8 cellular contexts compared by ENCODE assay signal in genomic region chr12:115451785-115452736, GRCh38.
A peak's percentile ranks its signal among the peaks of the same experiment; 100 is the strongest.
DNase-seq lines count a peak whose midpoint lies in the region; ATAC-seq and TF ChIP-seq lines count a peak whose summit lies in the region.

No MANE protein-coding gene starts in this region.

- 2% methylated on average over 27 to 43 of the region's 83 CpGs for WGBS in mesodermal cell (ENCODE audit: insufficient coverage in 2 of 2), 2 experiments

- no peak for TF ChIP-seq CTCF in coronary artery (IDR thresholded peaks at IDR 0.05)

- peaks cover 49% of the 10 kb centered on the region for H3K4me1 ChIP-seq in mesodermal cell (ENCODE audit: control insufficient read depth, insufficient read depth, low read length, poor library complexity, severe bottlenecking)

- no peak for ATAC-seq in HG03097 (IDR thresholded peaks at IDR 0.05; ENCODE audit: low FRiP score, unreplicated experiment)

- H3K4me3 ChIP-seq in coronary artery (peak overlapping the region; percentile 67), mesodermal cell (ENCODE audit: extremely low read depth, insufficient read depth, low read length, poor library complexity, severe bottlenecking) (peak overlapping the region; percentile 6)

- DNase-seq in activated T-cell treated with anti-CD3 and anti-CD28 coated beads for 48 hours (ENCODE audit: low read depth) (peak; percentile 1), NCI-H2227 treated with DMSO at 0.1 percent for 48 hours (lab: John Stamatoyannopoulos, UW) (peak; percentile 28), coronary artery (ENCODE audit: low spot score) (no peak), 8988T (no peak)
- no peak for DNase-seq in activated T-cell treated with anti-CD3 and anti-CD28 coated beads, Interleukin-2, amount 50 U/mL, for 1 hour
- no peak for DNase-seq in activated CD8-positive, alpha-beta memory T cell treated with anti-CD3 and anti-CD28 coated beads, Interleukin-2, amount 50 U/mL, for 4 hours

- no peak overlapping the region for H3K27ac ChIP-seq in coronary artery
- H3K27ac ChIP-seq in mesodermal cell (ENCODE audit: low read depth, low read length, severe bottlenecking), result peak overlapping the region; percentile 57

- H3K36me3 ChIP-seq in mesodermal cell (ENCODE audit: control insufficient read depth, insufficient read depth, low read length), result no peaks in the 10 kb centered on the region

- H3K9me3 ChIP-seq in mesodermal cell (ENCODE audit: control insufficient read depth, low read length), result no peaks in the 10 kb centered on the region

Comparison
In these comparisons a context has a peak if more than half of its experiments do, and no peak if none do; other contexts are left out.
1. DNase-seq: peak in activated T-cell treated with anti-CD3 and anti-CD28 coated beads for 48 hours (single experiment) and NCI-H2227 treated with DMSO at 0.1 percent for 48 hours (single experiment); none in activated T-cell treated with anti-CD3 and anti-CD28 coated beads, Interleukin-2, amount 50 U/mL, for 1 hour (single experiment), coronary artery (single experiment), 8988T (single experiment) and activated CD8-positive, alpha-beta memory T cell treated with anti-CD3 and anti-CD28 coated beads, Interleukin-2, amount 50 U/mL, for 4 hours (single experiment).